Comparison of ENCODE assay signal across 17 cellular contexts in the genomic region with DNA sequence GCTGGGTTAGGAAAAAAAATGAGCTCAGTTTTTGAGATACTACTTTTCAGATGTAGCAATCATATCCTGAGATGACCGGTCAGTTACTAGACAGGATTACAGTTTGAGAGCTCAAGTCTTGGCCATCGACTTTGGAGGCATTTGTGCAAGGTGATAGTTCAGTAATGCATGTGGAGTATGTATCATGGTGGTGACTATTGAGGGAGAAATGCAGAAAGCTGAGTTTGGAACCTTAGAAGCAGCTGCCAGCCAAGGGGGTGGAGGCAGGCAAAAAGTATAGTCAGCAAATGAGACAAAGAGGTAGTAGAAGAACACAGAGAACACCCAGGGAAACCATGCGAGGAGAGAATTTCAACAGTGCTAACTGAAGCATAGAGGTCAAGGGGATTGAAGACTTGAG. TPM values are rescaled to one million over a fixed set of nuclear protein-coding genes. Genes with fewer than 3 reads are reported as not detected.
DNase-seq lines count a peak whose midpoint lies in the region; ATAC-seq, FAIRE-seq and TF ChIP-seq lines count a peak whose summit lies in the region.
"Had no signal": no experiment of that assay in that cellular context is flagged by ENCODE, and none has a peak within 500 bp of the region (broad histone marks: within the 10 kb centered on the region; RNA-seq: fewer than 3 reads in every experiment).

No MANE protein-coding gene starts in this region.

- peak; percentile 45 for ATAC-seq in esophagus mucosa

- FAIRE-seq in RCC 7860 (lab: Jason Lieb, UNC): peak; percentile 98

- no peak overlapping the region for H2AFZ ChIP-seq in parathyroid adenoma

- peaks cover 18% of the 10 kb centered on the region for H3K4me1 ChIP-seq in parathyroid adenoma

- H3K79me2 ChIP-seq in parathyroid adenoma: peaks cover 5% of the 10 kb centered on the region

- H3K27me3 ChIP-seq in parathyroid adenoma (ENCODE audit: control insufficient read depth, insufficient read depth, low read length): no peaks in the 10 kb centered on the region
- H3K27me3 ChIP-seq: tibial nerve had no signal

- no peak overlapping the region for H3K4me3 ChIP-seq in parathyroid adenoma (ENCODE audit: low read depth, low read length)
- H3K4me3 ChIP-seq: tibial nerve had no signal

- no peak overlapping the region for H3K9ac ChIP-seq in parathyroid adenoma

- H3K36me3 ChIP-seq in parathyroid adenoma (ENCODE audit: control insufficient read depth, insufficient read depth, low read length): no peaks in the 10 kb centered on the region
- H3K36me3 ChIP-seq: tibial nerve had no signal

- no peak for TF ChIP-seq CTCF in parathyroid adenoma (IDR thresholded peaks at IDR 0.05)

- no peaks in the 10 kb centered on the region for H3K9me3 ChIP-seq in parathyroid adenoma (ENCODE audit: control insufficient read depth, low read length)
- H3K9me3 ChIP-seq: tibial nerve had no signal

- peak overlapping the region; percentile 35 for H3K4me2 ChIP-seq in parathyroid adenoma (ENCODE audit: low read length)

- H3K27ac ChIP-seq in parathyroid adenoma: peak overlapping the region; percentile 81
- H3K27ac ChIP-seq: tibial nerve had no signal

- DNase-seq in AG20443 (ENCODE audit: low spot score) (peak; percentile 71), RCC 7860 (ENCODE audit: low spot score) (peak; percentile 97), GF-D8 (lab: John Stamatoyannopoulos, UW) (no peak), LoVo (ENCODE audit: low spot score) (no peak)
- DNase-seq in activated CD4-positive, alpha-beta T cell treated with anti-CD3 and anti-CD28 coated beads, Interleukin-2, amount 50 U/mL, for 1 hour: no peak
- no peak for DNase-seq in stimulated activated CD4-positive, alpha-beta T cell treated with anti-CD3 and anti-CD28 coated beads, Interleukin-4, amount 100 ng/mL, for 4 hours
- DNase-seq: activated CD8-positive, alpha-beta memory T cell treated with anti-CD3 and anti-CD28 coated beads for 24 hours; activated gamma-delta T cell treated with Interleukin-2 at 50 U/mL for 16 hours; erythroblast; mesendoderm; NCI-H146; NCI-H748 treated with DMSO at 0.1 percent for 48 hours; Right ventricle myocardium superior had no signal

RNA-seq across cellular contexts. Expression of a gene that starts 48.7 kb away (rescaled TPM):
- 0.96 TPM for total RNA-seq in esophagus mucosa
- total RNA-seq: B cell had no signal

Comparison
In these comparisons a context has a peak if more than half of its experiments do, and no peak if none do; other contexts are left out.
1. DNase-seq: peak in AG20443 (single experiment) and RCC 7860 (single experiment); none in activated CD4-positive, alpha-beta T cell treated with anti-CD3 and anti-CD28 coated beads, Interleukin-2, amount 50 U/mL, for 1 hour (single experiment), GF-D8 (single experiment), stimulated activated CD4-positive, alpha-beta T cell treated with anti-CD3 and anti-CD28 coated beads, Interleukin-4, amount 100 ng/mL, for 4 hours (0 of 2) and LoVo (single experiment).